Comparison of ENCODE assay signal across 13 cellular contexts in the genomic region with DNA sequence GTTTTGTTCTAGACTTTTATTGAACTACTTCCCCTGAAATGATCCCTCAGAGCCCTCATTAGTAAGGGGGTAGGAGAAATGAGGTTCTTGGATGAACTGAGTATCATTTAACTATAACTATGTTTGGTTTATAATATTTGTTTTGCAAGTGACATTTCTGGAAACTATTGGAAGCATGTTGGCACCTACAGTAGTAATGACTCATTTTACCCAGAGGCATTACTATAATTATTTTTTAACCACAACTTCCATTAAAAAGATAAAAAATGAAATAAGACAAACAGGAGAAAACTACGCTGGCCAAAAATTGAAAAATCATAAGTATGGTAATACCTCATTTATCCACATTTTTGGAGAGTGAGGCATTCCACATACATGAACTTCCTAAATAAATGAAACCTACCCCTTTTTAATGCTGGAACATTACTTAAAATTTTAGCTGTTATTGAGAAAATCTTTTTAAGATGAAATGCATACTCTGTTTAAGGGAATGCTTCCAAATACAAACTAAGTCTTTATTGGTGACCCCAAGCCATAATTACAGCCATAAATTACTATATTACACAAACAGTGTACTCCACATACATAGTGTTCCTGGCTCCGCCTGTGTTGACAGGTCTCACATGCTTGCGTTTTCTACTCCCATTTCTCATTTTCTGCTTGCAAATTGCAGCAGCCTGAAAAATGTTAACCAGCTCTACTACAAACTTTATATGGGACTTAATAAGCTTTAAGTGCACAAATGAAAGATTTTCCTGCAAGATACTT.
DNase-seq lines count a peak whose midpoint lies in the region; ATAC-seq, FAIRE-seq and TF ChIP-seq lines count a peak whose summit lies in the region.
"Had no signal": no experiment of that assay in that cellular context is flagged by ENCODE, and none has a peak within 500 bp of the region (broad histone marks: within the 10 kb centered on the region; RNA-seq: fewer than 3 reads in every experiment).

No MANE protein-coding gene starts in this region.

- H4K20me1 ChIP-seq in endothelial cell of umbilical vein (replicated peaks; ENCODE audit: control insufficient read depth, extremely low read depth, insufficient read depth, low read length) = no peaks in the 10 kb centered on the region

- H3K9me1 ChIP-seq in endothelial cell of umbilical vein (replicated peaks; ENCODE audit: control insufficient read depth, extremely low read depth, insufficient read depth, low read length) = no peaks in the 10 kb centered on the region

- BruUV-seq in Panc1 (replicated peaks; lab: Mats Ljungman, UMichigan) (no TSS peak), endothelial cell of umbilical vein (replicated peaks; lab: Mats Ljungman, UMichigan) (no TSS peak)

- no peak overlapping the region for H3K9ac ChIP-seq in endothelial cell of umbilical vein (replicated peaks; ENCODE audit: extremely low read depth, insufficient read depth, low read length)

- H3K4me1 ChIP-seq in Panc1 (ENCODE audit: control insufficient read depth, insufficient read depth, low read length) (peaks cover 20% of the 10 kb centered on the region), endothelial cell of umbilical vein (ENCODE audit: control insufficient read depth, extremely low read depth, insufficient read depth, low read length) (peaks cover 43% of the 10 kb centered on the region)

- H2AFZ ChIP-seq in endothelial cell of umbilical vein (ENCODE audit: low read depth, low read length) = no peak overlapping the region

- ATAC-seq in Panc1 (peak; percentile 54), GM21528 (IDR thresholded peaks at IDR 0.05; ENCODE audit: low FRiP score, unreplicated experiment) (no peak)
- ATAC-seq: CD8-positive, alpha-beta T cell; WTC11 had no signal

- intact Hi-C loops in Panc1 (cut with micrococcal nuclease; ENCODE audit: unreplicated experiment) = no loop called here
- intact Hi-C loops in endothelial cell of umbilical vein (cut with micrococcal nuclease) = loop anchor here (2.0 kb wide), 1 partner anchor 163 kb away; no protein-coding TSS in a partner anchor

- peaks cover 8% of the 10 kb centered on the region; the same call in 1 of the 2 replicates for H3K9me3 ChIP-seq in Panc1 (ENCODE audit: control insufficient read depth, insufficient read depth, low read depth, low read length)
- H3K9me3 ChIP-seq in endothelial cell of umbilical vein (replicated peaks; ENCODE audit: control insufficient read depth, insufficient read depth, low read length) = no peaks in the 10 kb centered on the region

- CTCF ChIA-PET in Panc1 (lab: Charles Lee) = no interaction called here
- CTCF ChIA-PET in endothelial cell of umbilical vein (lab: Charles Lee) = interaction anchor here (0.8 to 3.2 kb wide), 6 partner anchors 12 to 598 kb away, joined by 3 to 21 read pairs (median 4); no protein-coding TSS in a partner anchor

- peak overlapping the region; percentile 5; the same call in 1 of the 2 replicates for H3K27ac ChIP-seq in Panc1 (ENCODE audit: low read length)
- H3K27ac ChIP-seq in endothelial cell of umbilical vein (ENCODE audit: insufficient read depth, low read depth, low read length) = peak overlapping the region; percentile 28

- DNase-seq in GM03348 (ENCODE audit: low spot score) (peak; percentile 50), Panc1 (ENCODE audit: low read depth, low spot score) (no peak), endothelial cell of umbilical vein (ENCODE audit: low read depth, low spot score) (peak; percentile 45), renal cortical epithelial cell (ENCODE audit: low read depth) (peak; percentile 69), ecto neural progenitor cell (ENCODE audit: low spot score) (no peak), NCI-H187 treated with DMSO at 0.1 percent for 48 hours (lab: John Stamatoyannopoulos, UW) (no peak)
- no peak for DNase-seq in stimulated activated CD4-positive, alpha-beta T cell treated with anti-CD3 and anti-CD28 coated beads, Interleukin-2, amount 100 ng/mL, for 24 hours
- DNase-seq: CD8-positive, alpha-beta T cell; midbrain; NCI-H510A; retina had no signal

- H3K36me3 ChIP-seq in Panc1 (ENCODE audit: control insufficient read depth, insufficient read depth, low read length) = peaks cover 27% of the 10 kb centered on the region
- H3K36me3 ChIP-seq in endothelial cell of umbilical vein (ENCODE audit: control insufficient read depth in 2 of 2, extremely low read depth in 1 of 2, insufficient read depth in 2 of 2, low read length in 2 of 2) = peaks cover 7 to 13% of the 10 kb centered on the region in 2 experiments

- FAIRE-seq in endothelial cell of umbilical vein (lab: Jason Lieb, UNC) = no peak

- no peak for TF ChIP-seq POLR2A in endothelial cell of umbilical vein (IDR thresholded peaks at IDR 0.05; ENCODE audit: low read depth, low read length)

- POLR2A ChIA-PET in Panc1 (lab: Charles Lee) (no interaction called here), endothelial cell of umbilical vein (lab: Charles Lee) (no interaction called here)

- no peak for TF ChIP-seq CTCF in Panc1 (IDR thresholded peaks at IDR 0.05)
- no peak for TF ChIP-seq CTCF in endothelial cell of umbilical vein (IDR thresholded peaks at IDR 0.05; ENCODE audit: extremely low read depth in 1 of 2, insufficient read depth in 1 of 2, low read depth in 1 of 2, low read length in 2 of 2)

- H3K79me2 ChIP-seq in endothelial cell of umbilical vein (ENCODE audit: control insufficient read depth, insufficient read depth, low read length) = no peaks in the 10 kb centered on the region

- no peaks in the 10 kb centered on the region for H3K27me3 ChIP-seq in Panc1 (ENCODE audit: control insufficient read depth, insufficient read depth, low read length)
- H3K27me3 ChIP-seq in endothelial cell of umbilical vein (ENCODE audit: control insufficient read depth in 2 of 2, insufficient read depth in 2 of 2, low read length in 2 of 2) = no peaks in the 10 kb centered on the region

- dilution Hi-C loops in endothelial cell of umbilical vein (cut with MboI; ENCODE audit: extremely low pct_ligation_motif_present, low sequenced_read_pairs) = no loop called here

- H3K4me3 ChIP-seq in Panc1 (ENCODE audit: low read depth in 2 of 2, low read length in 2 of 2) (no peak overlapping the region), endothelial cell of umbilical vein (replicated peaks in 1 of 3; ENCODE audit: insufficient read depth in 1 of 3, low read depth in 1 of 3, low read length in 3 of 3) (no peak overlapping the region)

- in situ Hi-C loops in Panc1 (cut with HindIII; ENCODE audit: low pct_unique_long_range_greater_than_20kb, low sequenced_read_pairs) = no loop called here

- H3K4me2 ChIP-seq in endothelial cell of umbilical vein (ENCODE audit: insufficient read depth, low read length) = peak overlapping the region; percentile 19

TF ChIP-seq in endothelial cell of umbilical vein, 7 proteins besides CTCF, POLR2A, EP300 and RAD21:
- peak; percentile 6 for TF ChIP-seq FOS (IDR thresholded peaks at IDR 0.05; ENCODE audit: borderline replicate concordance, insufficient read depth, low read length)
- peak; percentile 18 for TF ChIP-seq JUN (IDR thresholded peaks at IDR 0.05; ENCODE audit: borderline replicate concordance, insufficient read depth, insufficient read length, low read depth)
- no peak for TF ChIP-seq POLR2AphosphoS5 (IDR thresholded peaks at IDR 0.05; ENCODE audit: insufficient read depth, low read depth, low read length)
TF ChIP-seq in endothelial cell of umbilical vein: peak in this region for 2.

Comparison
In these comparisons a context has a peak if more than half of its experiments do, and no peak if none do; other contexts are left out.
1. DNase-seq: peak in GM03348 (single experiment), endothelial cell of umbilical vein (single experiment) and renal cortical epithelial cell (single experiment); none in Panc1 (single experiment), ecto neural progenitor cell (single experiment), NCI-H187 treated with DMSO at 0.1 percent for 48 hours (single experiment) and stimulated activated CD4-positive, alpha-beta T cell treated with anti-CD3 and anti-CD28 coated beads, Interleukin-2, amount 100 ng/mL, for 24 hours (0 of 2).